ENCODE assay signal across 21 cellular contexts in the genomic region with DNA sequence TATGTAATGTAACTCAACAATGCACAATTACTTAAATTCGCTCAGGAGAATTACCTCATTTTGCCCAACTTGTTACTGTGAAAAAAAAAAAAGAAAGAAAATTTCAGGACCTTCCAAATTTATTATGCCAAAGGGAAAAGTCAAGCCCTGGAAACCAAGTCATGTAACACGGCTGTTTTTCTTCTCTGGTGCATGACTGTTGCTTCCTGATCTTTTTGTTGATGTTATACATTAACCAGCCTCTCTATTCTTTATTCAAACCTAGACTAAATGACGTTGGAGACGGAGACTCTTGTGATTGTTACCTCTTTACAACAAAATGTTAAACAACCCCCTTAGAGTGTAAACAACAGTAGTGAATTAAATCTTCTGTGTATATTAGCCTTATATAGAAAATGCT.
"Had no signal": no experiment of that assay in that cellular context is flagged by ENCODE, and none has a peak within 500 bp of the region (broad histone marks: within the 10 kb centered on the region; RNA-seq: fewer than 3 reads in every experiment).

No MANE protein-coding gene starts in this region.

- DNase-seq: activated CD4-positive, alpha-beta T cell treated with anti-CD3 and anti-CD28 coated beads, Interleukin-2, amount 50 U/mL, for 48 hours; activated naive CD4-positive, alpha-beta T cell treated with Interleukin-2 at 50 U/mL for 16 hours; activated naive CD8-positive, alpha-beta T cell treated with anti-CD3 and anti-CD28 coated beads for 36 hours; activated T-cell treated with anti-CD3 and anti-CD28 coated beads, Interleukin-2, amount 50 U/mL, for 48 hours; colonic mucosa; dorsolateral prefrontal cortex; effector memory CD8-positive, alpha-beta T cell; esophagus squamous epithelium; gastrocnemius medialis; hippocampal formation; left cardiac atrium; naive thymus-derived CD8-positive, alpha-beta T cell; stimulated activated CD4-positive, alpha-beta T cell treated with anti-CD3 and anti-CD28 coated beads, Interleukin-12 subunit alpha, Interleukin-12 subunit beta, amount 100 ng/mL, for 4 hours; stimulated activated CD4-positive, alpha-beta T cell treated with anti-CD3 and anti-CD28 coated beads, Interleukin-4, amount 100 ng/mL, for 4 hours; substantia nigra; T-helper 9 cell; thyroid gland; upper lobe of right lung had no signal

- H3K27me3 ChIP-seq: colonic mucosa, right atrium auricular region, thyroid gland, upper lobe of right lung had no signal

- H3K4me1 ChIP-seq: colonic mucosa, esophagus squamous epithelium, gastrocnemius medialis, prostate gland, right atrium auricular region, thyroid gland, upper lobe of right lung had no signal

- H3K27ac ChIP-seq: colonic mucosa, dorsolateral prefrontal cortex, esophagus squamous epithelium, gastrocnemius medialis, right atrium auricular region, thyroid gland, upper lobe of right lung had no signal

- H3K36me3 ChIP-seq: colonic mucosa, esophagus squamous epithelium, gastrocnemius medialis, prostate gland, right atrium auricular region, thyroid gland, upper lobe of right lung had no signal

- H3K4me3 ChIP-seq: colonic mucosa, dorsolateral prefrontal cortex, esophagus squamous epithelium, gastrocnemius medialis, lung, prostate gland, right atrium auricular region, thyroid gland, upper lobe of right lung had no signal
